ENCODE assay signal across 1 cellular context in the genomic region with DNA sequence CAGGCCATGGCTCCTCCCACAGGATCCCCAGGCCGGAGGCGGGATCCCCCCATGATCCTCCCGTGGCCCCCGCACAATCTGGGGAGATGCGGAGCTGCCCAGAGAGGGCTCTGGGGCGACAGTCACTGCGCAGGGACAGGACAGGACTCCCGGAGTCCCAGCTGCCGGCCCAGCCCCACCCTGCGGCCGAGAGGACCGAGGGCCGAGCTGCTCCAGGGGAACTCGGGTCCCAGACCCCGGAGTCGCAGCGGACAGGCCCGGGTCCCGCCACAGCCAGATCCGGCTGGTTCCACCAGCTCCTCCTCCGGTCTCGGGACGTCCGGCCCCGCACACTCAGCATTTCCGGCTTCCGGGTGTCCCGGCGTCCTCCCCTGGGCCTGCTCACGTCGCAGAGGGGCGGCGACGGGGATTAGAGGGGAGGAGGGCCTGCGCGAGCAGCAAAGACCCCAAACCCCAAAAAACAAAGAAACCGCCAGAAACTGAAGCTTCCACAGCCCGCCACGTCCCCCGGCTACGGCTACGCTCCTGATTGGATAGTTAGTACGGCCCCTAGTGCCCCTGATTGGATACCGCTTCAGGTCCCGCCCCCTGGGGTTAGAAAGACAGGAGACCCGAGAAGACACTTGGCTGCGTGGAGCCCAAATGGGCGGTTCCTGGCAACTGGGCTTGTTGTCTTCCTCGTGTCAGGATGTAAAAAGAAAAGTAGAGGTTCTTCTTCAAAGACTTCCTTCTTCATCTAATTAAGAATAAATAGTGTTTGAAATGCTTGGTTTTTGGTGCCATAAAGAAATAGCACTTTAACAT.
TF ChIP-seq lines count a peak whose summit lies in the region.

No MANE protein-coding gene starts in this region.

TF ChIP-seq in K562, 482 proteins besides CTCF, POLR2A, EP300 and RAD21 (continued from another document and continues in another):
- TF ChIP-seq BDP1 (IDR thresholded peaks at IDR 0.05; ENCODE audit: insufficient read depth, insufficient read length), result no peak
- peak; percentile 55 for TF ChIP-seq PCBP1 (IDR thresholded peaks at IDR 0.05; ENCODE audit: low read depth, low read length, poor library complexity, severe bottlenecking)
- TF ChIP-seq POU5F1 (IDR thresholded peaks at IDR 0.05; ENCODE audit: borderline replicate concordance, low read depth, low read length, partially characterized antibody), result peak; percentile 26
- TF ChIP-seq PHB (CRISPR knock-in tag; IDR thresholded peaks at IDR 0.05), result peak; percentile 97
- TF ChIP-seq MAFG (tag; conservative IDR thresholded peaks at IDR 0.05), result peak; percentile 76; the same call in 1 of the 2 replicates
- TF ChIP-seq CHD1 (IDR thresholded peaks at IDR 0.05; ENCODE audit: low read length), result peak; percentile 77
- TF ChIP-seq SP2 (IDR thresholded peaks at IDR 0.05; ENCODE audit: extremely low read depth, low read depth, low read length, poor library complexity, severe bottlenecking), result peak; percentile 64
- TF ChIP-seq PRMT5 (CRISPR knock-in tag; IDR thresholded peaks at IDR 0.05), result no peak
- TF ChIP-seq, protein P1, sequence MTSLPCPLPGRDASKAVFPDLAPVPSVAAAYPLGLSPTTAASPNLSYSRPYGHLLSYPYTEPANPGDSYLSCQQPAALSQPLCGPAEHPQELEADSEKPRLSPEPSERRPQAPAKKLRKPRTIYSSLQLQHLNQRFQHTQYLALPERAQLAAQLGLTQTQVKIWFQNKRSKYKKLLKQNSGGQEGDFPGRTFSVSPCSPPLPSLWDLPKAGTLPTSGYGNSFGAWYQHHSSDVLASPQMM (CRISPR knock-in tag; IDR thresholded peaks at IDR 0.05), result peak; percentile 69; the same call in 1 of the 2 replicates
- TF ChIP-seq, protein P2, sequence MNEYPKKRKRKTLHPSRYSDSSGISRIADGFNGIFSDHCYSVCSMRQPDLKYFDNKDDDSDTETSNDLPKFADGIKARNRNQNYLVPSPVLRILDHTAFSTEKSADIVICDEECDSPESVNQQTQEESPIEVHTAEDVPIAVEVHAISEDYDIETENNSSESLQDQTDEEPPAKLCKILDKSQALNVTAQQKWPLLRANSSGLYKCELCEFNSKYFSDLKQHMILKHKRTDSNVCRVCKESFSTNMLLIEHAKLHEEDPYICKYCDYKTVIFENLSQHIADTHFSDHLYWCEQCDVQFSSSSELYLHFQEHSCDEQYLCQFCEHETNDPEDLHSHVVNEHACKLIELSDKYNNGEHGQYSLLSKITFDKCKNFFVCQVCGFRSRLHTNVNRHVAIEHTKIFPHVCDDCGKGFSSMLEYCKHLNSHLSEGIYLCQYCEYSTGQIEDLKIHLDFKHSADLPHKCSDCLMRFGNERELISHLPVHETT (CRISPR knock-in tag; conservative IDR thresholded peaks at IDR 0.05 in 1 of 2, IDR thresholded peaks at IDR 0.05 in 1 of 2), result no peak
- peak; percentile 73 for TF ChIP-seq POLR2AphosphoS5 (IDR thresholded peaks at IDR 0.05; ENCODE audit: control insufficient read depth, insufficient read depth, low read depth, low read length)
- TF ChIP-seq, protein P3, sequence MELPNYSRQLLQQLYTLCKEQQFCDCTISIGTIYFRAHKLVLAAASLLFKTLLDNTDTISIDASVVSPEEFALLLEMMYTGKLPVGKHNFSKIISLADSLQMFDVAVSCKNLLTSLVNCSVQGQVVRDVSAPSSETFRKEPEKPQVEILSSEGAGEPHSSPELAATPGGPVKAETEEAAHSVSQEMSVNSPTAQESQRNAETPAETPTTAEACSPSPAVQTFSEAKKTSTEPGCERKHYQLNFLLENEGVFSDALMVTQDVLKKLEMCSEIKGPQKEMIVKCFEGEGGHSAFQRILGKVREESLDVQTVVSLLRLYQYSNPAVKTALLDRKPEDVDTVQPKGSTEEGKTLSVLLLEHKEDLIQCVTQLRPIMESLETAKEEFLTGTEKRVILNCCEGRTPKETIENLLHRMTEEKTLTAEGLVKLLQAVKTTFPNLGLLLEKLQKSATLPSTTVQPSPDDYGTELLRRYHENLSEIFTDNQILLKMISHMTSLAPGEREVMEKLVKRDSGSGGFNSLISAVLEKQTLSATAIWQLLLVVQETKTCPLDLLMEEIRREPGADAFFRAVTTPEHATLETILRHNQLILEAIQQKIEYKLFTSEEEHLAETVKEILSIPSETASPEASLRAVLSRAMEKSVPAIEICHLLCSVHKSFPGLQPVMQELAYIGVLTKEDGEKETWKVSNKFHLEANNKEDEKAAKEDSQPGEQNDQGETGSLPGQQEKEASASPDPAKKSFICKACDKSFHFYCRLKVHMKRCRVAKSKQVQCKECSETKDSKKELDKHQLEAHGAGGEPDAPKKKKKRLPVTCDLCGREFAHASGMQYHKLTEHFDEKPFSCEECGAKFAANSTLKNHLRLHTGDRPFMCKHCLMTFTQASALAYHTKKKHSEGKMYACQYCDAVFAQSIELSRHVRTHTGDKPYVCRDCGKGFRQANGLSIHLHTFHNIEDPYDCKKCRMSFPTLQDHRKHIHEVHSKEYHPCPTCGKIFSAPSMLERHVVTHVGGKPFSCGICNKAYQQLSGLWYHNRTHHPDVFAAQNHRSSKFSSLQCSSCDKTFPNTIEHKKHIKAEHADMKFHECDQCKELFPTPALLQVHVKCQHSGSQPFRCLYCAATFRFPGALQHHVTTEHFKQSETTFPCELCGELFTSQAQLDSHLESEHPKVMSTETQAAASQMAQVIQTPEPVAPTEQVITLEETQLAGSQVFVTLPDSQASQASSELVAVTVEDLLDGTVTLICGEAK (IDR thresholded peaks at IDR 0.05), result peak; percentile 96
- TF ChIP-seq, protein P3 (CRISPR knock-in tag; IDR thresholded peaks at IDR 0.05), result no peak
- TF ChIP-seq ZNF561 (CRISPR knock-in tag; conservative IDR thresholded peaks at IDR 0.05), result peak; percentile 73; the same call in 1 of the 2 replicates
- peak; percentile 82 for TF ChIP-seq POLR2B (IDR thresholded peaks at IDR 0.05; ENCODE audit: low read depth, partially characterized antibody)
- TF ChIP-seq ZNF77 (CRISPR knock-in tag; IDR thresholded peaks at IDR 0.05), result peak; percentile 52
- TF ChIP-seq EWSR1 (IDR thresholded peaks at IDR 0.05; ENCODE audit: borderline replicate concordance, low read depth, partially characterized antibody), result no peak
- TF ChIP-seq, protein P4, sequence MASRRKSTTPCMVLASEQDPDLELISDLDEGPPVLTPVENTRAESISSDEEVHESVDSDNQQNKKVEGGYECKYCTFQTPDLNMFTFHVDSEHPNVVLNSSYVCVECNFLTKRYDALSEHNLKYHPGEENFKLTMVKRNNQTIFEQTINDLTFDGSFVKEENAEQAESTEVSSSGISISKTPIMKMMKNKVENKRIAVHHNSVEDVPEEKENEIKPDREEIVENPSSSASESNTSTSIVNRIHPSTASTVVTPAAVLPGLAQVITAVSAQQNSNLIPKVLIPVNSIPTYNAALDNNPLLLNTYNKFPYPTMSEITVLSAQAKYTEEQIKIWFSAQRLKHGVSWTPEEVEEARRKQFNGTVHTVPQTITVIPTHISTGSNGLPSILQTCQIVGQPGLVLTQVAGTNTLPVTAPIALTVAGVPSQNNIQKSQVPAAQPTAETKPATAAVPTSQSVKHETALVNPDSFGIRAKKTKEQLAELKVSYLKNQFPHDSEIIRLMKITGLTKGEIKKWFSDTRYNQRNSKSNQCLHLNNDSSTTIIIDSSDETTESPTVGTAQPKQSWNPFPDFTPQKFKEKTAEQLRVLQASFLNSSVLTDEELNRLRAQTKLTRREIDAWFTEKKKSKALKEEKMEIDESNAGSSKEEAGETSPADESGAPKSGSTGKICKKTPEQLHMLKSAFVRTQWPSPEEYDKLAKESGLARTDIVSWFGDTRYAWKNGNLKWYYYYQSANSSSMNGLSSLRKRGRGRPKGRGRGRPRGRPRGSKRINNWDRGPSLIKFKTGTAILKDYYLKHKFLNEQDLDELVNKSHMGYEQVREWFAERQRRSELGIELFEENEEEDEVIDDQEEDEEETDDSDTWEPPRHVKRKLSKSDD (conservative IDR thresholded peaks at IDR 0.05; ENCODE audit: low read length), result no peak
- TF ChIP-seq, protein P5, sequence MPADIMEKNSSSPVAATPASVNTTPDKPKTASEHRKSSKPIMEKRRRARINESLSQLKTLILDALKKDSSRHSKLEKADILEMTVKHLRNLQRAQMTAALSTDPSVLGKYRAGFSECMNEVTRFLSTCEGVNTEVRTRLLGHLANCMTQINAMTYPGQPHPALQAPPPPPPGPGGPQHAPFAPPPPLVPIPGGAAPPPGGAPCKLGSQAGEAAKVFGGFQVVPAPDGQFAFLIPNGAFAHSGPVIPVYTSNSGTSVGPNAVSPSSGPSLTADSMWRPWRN (IDR thresholded peaks at IDR 0.05; ENCODE audit: low read depth), result peak; percentile 50; the same call in 1 of the 2 replicates
- TF ChIP-seq, protein P6, sequence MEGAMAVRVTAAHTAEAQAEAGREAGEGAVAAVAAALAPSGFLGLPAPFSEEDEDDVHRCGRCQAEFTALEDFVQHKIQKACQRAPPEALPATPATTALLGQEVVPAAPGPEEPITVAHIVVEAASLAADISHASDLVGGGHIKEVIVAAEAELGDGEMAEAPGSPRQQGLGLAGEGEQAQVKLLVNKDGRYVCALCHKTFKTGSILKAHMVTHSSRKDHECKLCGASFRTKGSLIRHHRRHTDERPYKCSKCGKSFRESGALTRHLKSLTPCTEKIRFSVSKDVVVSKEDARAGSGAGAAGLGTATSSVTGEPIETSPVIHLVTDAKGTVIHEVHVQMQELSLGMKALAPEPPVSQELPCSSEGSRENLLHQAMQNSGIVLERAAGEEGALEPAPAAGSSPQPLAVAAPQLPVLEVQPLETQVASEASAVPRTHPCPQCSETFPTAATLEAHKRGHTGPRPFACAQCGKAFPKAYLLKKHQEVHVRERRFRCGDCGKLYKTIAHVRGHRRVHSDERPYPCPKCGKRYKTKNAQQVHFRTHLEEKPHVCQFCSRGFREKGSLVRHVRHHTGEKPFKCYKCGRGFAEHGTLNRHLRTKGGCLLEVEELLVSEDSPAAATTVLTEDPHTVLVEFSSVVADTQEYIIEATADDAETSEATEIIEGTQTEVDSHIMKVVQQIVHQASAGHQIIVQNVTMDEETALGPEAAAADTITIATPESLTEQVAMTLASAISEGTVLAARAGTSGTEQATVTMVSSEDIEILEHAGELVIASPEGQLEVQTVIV (CRISPR knock-in tag; IDR thresholded peaks at IDR 0.05; ENCODE audit: borderline replicate concordance), result 0 out of 2 replicates have a peak, but pooled peaks have one; percentile 59
- no peak for TF ChIP-seq ZNF75A (CRISPR knock-in tag; IDR thresholded peaks at IDR 0.05)
- no peak for TF ChIP-seq MTA1 (IDR thresholded peaks at IDR 0.05; ENCODE audit: borderline replicate concordance)
- peak; percentile 30; the same call in 1 of the 2 replicates for TF ChIP-seq KLF1 (tag; IDR thresholded peaks at IDR 0.05)
- TF ChIP-seq ZNF695 (CRISPR knock-in tag; IDR thresholded peaks at IDR 0.05), result peak; percentile 13; the same call in 1 of the 2 replicates
- TF ChIP-seq YY1 (IDR thresholded peaks at IDR 0.05; ENCODE audit: borderline replicate concordance in 1 of 3, control insufficient read depth in 1 of 3, extremely low read depth in 1 of 3, insufficient read depth in 3 of 3, insufficient read length in 1 of 3, insufficient replicate concordance in 2 of 3, low read depth in 1 of 3, low read length in 2 of 3), result peak in 2 of 3 experiments; percentile 54 to 63
- no peak for TF ChIP-seq RHOXF2B (CRISPR knock-in tag; conservative IDR thresholded peaks at IDR 0.05)
- peak; percentile 42 for TF ChIP-seq NCOR1 (IDR thresholded peaks at IDR 0.05)
- peak; percentile 96 for TF ChIP-seq CBX1 (IDR thresholded peaks at IDR 0.05; ENCODE audit: low read depth)
- no peak for TF ChIP-seq CBX2 (IDR thresholded peaks at IDR 0.05; ENCODE audit: insufficient read depth, low read length, poor library complexity, severe bottlenecking)
- TF ChIP-seq ZNF165 (CRISPR knock-in tag; IDR thresholded peaks at IDR 0.05; ENCODE audit: borderline replicate concordance), result no peak
- TF ChIP-seq LCOR (CRISPR knock-in tag; IDR thresholded peaks at IDR 0.05), result no peak; the same call in 1 of the 2 replicates
- no peak for TF ChIP-seq SNRNP70 (optimal IDR thresholded peaks at IDR 0.05; ENCODE audit: low read depth, low read length)
- TF ChIP-seq MCM7 (IDR thresholded peaks at IDR 0.05), result no peak
- peak; percentile 82; the same call in 1 of the 2 replicates for TF ChIP-seq ZNF583 (CRISPR knock-in tag; IDR thresholded peaks at IDR 0.05)
- peak; percentile 90 for TF ChIP-seq NCOA1 (IDR thresholded peaks at IDR 0.05; ENCODE audit: low read depth)
- TF ChIP-seq MAZ (CRISPR knock-in tag; conservative IDR thresholded peaks at IDR 0.05 in 1 of 2, IDR thresholded peaks at IDR 0.05 in 1 of 2), result peak; percentile 78 to 87
- no peak for TF ChIP-seq ZNF282 (CRISPR knock-in tag; IDR thresholded peaks at IDR 0.05)
- TF ChIP-seq, protein P7, sequence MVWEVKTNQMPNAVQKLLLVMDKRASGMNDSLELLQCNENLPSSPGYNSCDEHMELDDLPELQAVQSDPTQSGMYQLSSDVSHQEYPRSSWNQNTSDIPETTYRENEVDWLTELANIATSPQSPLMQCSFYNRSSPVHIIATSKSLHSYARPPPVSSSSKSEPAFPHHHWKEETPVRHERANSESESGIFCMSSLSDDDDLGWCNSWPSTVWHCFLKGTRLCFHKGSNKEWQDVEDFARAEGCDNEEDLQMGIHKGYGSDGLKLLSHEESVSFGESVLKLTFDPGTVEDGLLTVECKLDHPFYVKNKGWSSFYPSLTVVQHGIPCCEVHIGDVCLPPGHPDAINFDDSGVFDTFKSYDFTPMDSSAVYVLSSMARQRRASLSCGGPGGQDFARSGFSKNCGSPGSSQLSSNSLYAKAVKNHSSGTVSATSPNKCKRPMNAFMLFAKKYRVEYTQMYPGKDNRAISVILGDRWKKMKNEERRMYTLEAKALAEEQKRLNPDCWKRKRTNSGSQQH (CRISPR knock-in tag; IDR thresholded peaks at IDR 0.05), result peak; percentile 59; the same call in 1 of the 2 replicates
- peak; percentile 22; the same call in 1 of the 2 replicates for TF ChIP-seq NFIC (IDR thresholded peaks at IDR 0.05)
- no peak for TF ChIP-seq ILK (tag; IDR thresholded peaks at IDR 0.05; ENCODE audit: borderline replicate concordance, low read depth)
- peak; percentile 43; the same call in 1 of the 2 replicates for TF ChIP-seq CTBP1 (IDR thresholded peaks at IDR 0.05; ENCODE audit: borderline replicate concordance)
